Comparison of ENCODE assay signal across 26 cellular contexts in the genomic region with DNA sequence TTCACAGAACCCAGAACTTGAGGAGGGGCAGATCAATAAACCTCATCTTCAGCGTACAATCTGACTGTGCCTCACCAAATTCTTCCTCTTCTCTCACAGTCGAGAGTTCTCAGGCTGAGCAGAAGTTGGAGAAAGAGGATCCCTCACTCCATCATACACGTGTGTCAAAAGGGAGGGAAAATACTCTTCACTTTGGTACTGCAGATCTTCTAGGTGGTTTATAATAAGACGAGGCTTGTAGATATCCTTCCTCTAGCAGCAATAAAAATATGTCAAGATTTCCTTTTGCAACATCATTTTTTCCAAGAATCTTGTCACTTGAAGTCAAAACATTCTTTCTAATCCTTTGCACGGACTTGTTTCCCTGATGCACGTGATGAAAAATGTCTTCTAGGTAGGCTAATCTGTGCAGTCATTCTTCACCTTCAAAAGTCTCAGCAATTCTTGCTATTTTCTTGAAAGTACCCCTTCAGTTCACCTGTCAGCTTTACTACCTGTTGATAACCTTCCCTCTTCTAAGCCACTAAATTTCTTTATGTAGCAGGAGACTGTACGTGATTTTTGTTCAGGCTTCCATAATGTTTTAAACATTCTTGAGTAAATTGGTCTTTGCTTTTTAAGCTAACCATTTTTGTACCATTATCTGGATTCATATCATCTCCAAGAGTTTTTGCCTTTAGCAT.
"Had no signal": no experiment of that assay in that cellular context is flagged by ENCODE, and none has a peak within 500 bp of the region (broad histone marks: within the 10 kb centered on the region; RNA-seq: fewer than 3 reads in every experiment).

No MANE protein-coding gene starts in this region.

- H3K9me3 ChIP-seq: colonic mucosa, esophagus squamous epithelium, lower lobe of right lung, prostate gland, right atrium auricular region, spleen, testis, tibial artery, upper lobe of right lung, uterus had no signal

- DNase-seq: colonic mucosa; effector memory CD4-positive, alpha-beta T cell; erythroblast; esophagus squamous epithelium; foreskin melanocyte; glutamatergic neuron; hypothalamus; immature natural killer cell; islet precursor cell; left ventricle myocardium superior; lower lobe of right lung; naive thymus-derived CD4-positive, alpha-beta T cell; nucleus accumbens; spleen; stimulated activated CD4-positive, alpha-beta T cell treated with anti-CD3 and anti-CD28 coated beads, Interleukin-4, amount 100 ng/mL, for 4 hours; stimulated activated naive CD8-positive, alpha-beta T cell treated with anti-CD3 and anti-CD28 coated beads, Interleukin-15, Interleukin-2, amounts not matched to agents 100 U/mL and 50 U/mL, for 24 hours; substantia nigra; testis; tibial artery; upper lobe of right lung; uterus had no signal

- FAIRE-seq: endothelial cell of umbilical vein had no signal

- H3K4me1 ChIP-seq: colonic mucosa, lower lobe of right lung, prostate gland, spleen, testis, upper lobe of right lung, uterus had no signal

- H3K4me3 ChIP-seq: colonic mucosa, esophagus squamous epithelium, lower lobe of right lung, prostate gland, right atrium auricular region, spleen, testis, tibial artery, upper lobe of right lung, uterus had no signal

- ATAC-seq: left ventricle myocardium superior; lower lobe of right lung; naive thymus-derived CD4-positive, alpha-beta T cell; sciatic nerve; stimulated activated memory B cell treated with anti-CD40 and anti-IgM and Interleukin-4, amounts not matched to agents 10 μg/mL and 1 μg/mL and 100 μg/mL, for 72 hours; stimulated activated naive CD8-positive, alpha-beta T cell treated with anti-CD3 and anti-CD28 coated beads, Interleukin-15, Interleukin-2, amounts not matched to agents 100 U/mL and 50 U/mL, for 24 hours; upper lobe of right lung had no signal

- H3K27me3 ChIP-seq: colonic mucosa, esophagus squamous epithelium, right atrium auricular region, spleen, testis, tibial artery, upper lobe of right lung, uterus had no signal

- H3K36me3 ChIP-seq: colonic mucosa, esophagus squamous epithelium, lower lobe of right lung, prostate gland, right atrium auricular region, spleen, tibial artery, upper lobe of right lung, uterus had no signal

- H3K27ac ChIP-seq: colonic mucosa, esophagus squamous epithelium, lower lobe of right lung, prostate gland, right atrium auricular region, spleen, testis, tibial artery, upper lobe of right lung, uterus had no signal
